Comparison of ENCODE assay signal across 26 cellular contexts in genomic region chr14:73778736-73779135, GRCh38.
DNase-seq lines count a peak whose midpoint lies in the region; ATAC-seq, FAIRE-seq and TF ChIP-seq lines count a peak whose summit lies in the region.
"Had no signal": no experiment of that assay in that cellular context is flagged by ENCODE, and none has a peak within 500 bp of the region (broad histone marks: within the 10 kb centered on the region; RNA-seq: fewer than 3 reads in every experiment).

No MANE protein-coding gene starts in this region.

- ATAC-seq in foreskin keratinocyte (no peak), GM21381 (IDR thresholded peaks at IDR 0.05; ENCODE audit: unreplicated experiment) (no peak), HG02970 (IDR thresholded peaks at IDR 0.05; ENCODE audit: low FRiP score, unreplicated experiment) (no peak)
- ATAC-seq: activated CD4-positive, CD25-positive, alpha-beta regulatory T cell treated with anti-CD3 and anti-CD28 coated beads, Interleukin-2, amount 50 U/mL, for 24 hours; activated T-cell treated with anti-CD3 and anti-CD28 coated beads, Interleukin-2, amount 50 U/mL, for 4 hours; HCT116 had no signal

- FAIRE-seq in HTR-8/SVneo (lab: Jason Lieb, UNC), result peak; percentile 75
- FAIRE-seq: A204.1, D721Med had no signal

- H3K4me3 ChIP-seq in parathyroid adenoma (ENCODE audit: low read depth, low read length), result no peak overlapping the region
- H3K4me3 ChIP-seq: cardiac muscle cell, PC-9, sigmoid colon had no signal

- H3K27ac ChIP-seq in parathyroid adenoma (peak overlapping the region; percentile 66), foreskin keratinocyte (no peak overlapping the region)
- H3K27ac ChIP-seq: cardiac muscle cell, PC-9 had no signal

- POLR2A ChIA-PET in activated CD4-positive, alpha-beta memory T cell treated with anti-CD3 and anti-CD28 coated beads for 36 hours (lab: Charles Lee), result interaction anchor here (1.2 to 2.0 kb wide), 2 partner anchors 20 to 66 kb away, joined by 3 to 15 read pairs; a partner anchor contains a TSS
- POLR2A ChIA-PET in activated CD4-positive, alpha-beta memory T cell treated with anti-CD3 and anti-CD28 coated beads, Interleukin-2, amount 10 ng/mL, durations not matched to agents 7 days and 5 days (lab: Charles Lee), result interaction anchor here (1.4 kb wide), 1 partner anchor 240 kb away, joined by 3 read pairs; the partner anchor contains the start of genes BBOF1 and ENTPD5

- H3K4me1 Mint-ChIP-seq in activated CD4-positive, alpha-beta memory T cell treated with anti-CD3 and anti-CD28 coated beads for 36 hours (ENCODE audit: low read depth), result peaks cover 64% of the 10 kb centered on the region
- peaks cover 60% of the 10 kb centered on the region for H3K4me1 Mint-ChIP-seq in activated CD4-positive, alpha-beta memory T cell treated with anti-CD3 and anti-CD28 coated beads, Interleukin-2, amount 10 ng/mL, durations not matched to agents 7 days and 5 days
- H3K4me1 Mint-ChIP-seq in activated naive CD8-positive, alpha-beta T cell treated with anti-CD3 and anti-CD28 coated beads for 36 hours, result peaks cover 63% of the 10 kb centered on the region

- no peak overlapping the region for H3K4me3 Mint-ChIP-seq in activated CD4-positive, alpha-beta memory T cell treated with anti-CD3 and anti-CD28 coated beads for 36 hours
- no peak overlapping the region for H3K4me3 Mint-ChIP-seq in activated CD4-positive, alpha-beta memory T cell treated with anti-CD3 and anti-CD28 coated beads, Interleukin-2, amount 10 ng/mL, durations not matched to agents 7 days and 5 days
- no peak overlapping the region for H3K4me3 Mint-ChIP-seq in activated naive CD8-positive, alpha-beta T cell treated with anti-CD3 and anti-CD28 coated beads for 36 hours
- H3K4me3 Mint-ChIP-seq: activated naive CD4-positive, alpha-beta T cell treated with anti-CD3 and anti-CD28 coated beads for 36 hours; activated T-cell treated with anti-CD3 and anti-CD28 coated beads, Interleukin-2, amount 50 U/mL, for 4 hours; endodermal cell; type B pancreatic cell had no signal

- no peak for TF ChIP-seq CTCF in parathyroid adenoma (IDR thresholded peaks at IDR 0.05)
- TF ChIP-seq CTCF in foreskin keratinocyte (conservative IDR thresholded peaks at IDR 0.05), result no peak

- no peaks in the 10 kb centered on the region for H3K27me3 ChIP-seq in parathyroid adenoma (ENCODE audit: control insufficient read depth, insufficient read depth, low read length)
- no peaks in the 10 kb centered on the region for H3K27me3 ChIP-seq in foreskin keratinocyte
- H3K27me3 ChIP-seq: cardiac muscle cell, sigmoid colon had no signal

- no peaks in the 10 kb centered on the region for H3K27me3 Mint-ChIP-seq in activated CD4-positive, alpha-beta memory T cell treated with anti-CD3 and anti-CD28 coated beads for 36 hours
- no peaks in the 10 kb centered on the region for H3K27me3 Mint-ChIP-seq in activated CD4-positive, alpha-beta memory T cell treated with anti-CD3 and anti-CD28 coated beads, Interleukin-2, amount 10 ng/mL, durations not matched to agents 7 days and 5 days
- H3K27me3 Mint-ChIP-seq in activated naive CD8-positive, alpha-beta T cell treated with anti-CD3 and anti-CD28 coated beads for 36 hours, result no peaks in the 10 kb centered on the region
- H3K27me3 Mint-ChIP-seq: type B pancreatic cell had no signal

- no peak overlapping the region for H2AFZ ChIP-seq in parathyroid adenoma
- H2AFZ ChIP-seq: PC-9 had no signal

- peaks cover 84% of the 10 kb centered on the region for H3K79me2 ChIP-seq in parathyroid adenoma

- no peak overlapping the region for H3K4me2 ChIP-seq in parathyroid adenoma (ENCODE audit: low read length)
- H3K4me2 ChIP-seq: PC-9 had no signal

- intact Hi-C loops in activated CD4-positive, alpha-beta memory T cell treated with anti-CD3 and anti-CD28 coated beads for 36 hours (cut with micrococcal nuclease), result no loop called here

- no peak for DNase-seq in activated CD4-positive, alpha-beta memory T cell treated with anti-CD3 and anti-CD28 coated beads for 36 hours
- DNase-seq in activated CD4-positive, alpha-beta memory T cell treated with anti-CD3 and anti-CD28 coated beads, Interleukin-2, amount 10 ng/mL, durations not matched to agents 7 days and 5 days, result no peak
- DNase-seq in HTR-8/SVneo (ENCODE audit: insufficient read length, low spot score), result no peak
- no peak for DNase-seq in activated naive CD8-positive, alpha-beta T cell treated with anti-CD3 and anti-CD28 coated beads for 36 hours
- no peak for DNase-seq in foreskin keratinocyte
- DNase-seq: activated naive CD4-positive, alpha-beta T cell treated with anti-CD3 and anti-CD28 coated beads for 36 hours; activated T-cell treated with anti-CD3 and anti-CD28 coated beads, Interleukin-2, amount 50 U/mL, for 4 hours; cortex of kidney; EL; endodermal cell; IMR-90; islet precursor cell; NCI-H1417 treated with DMSO at 0.1 percent for 48 hours; NCI-H446; PC-9; SHP77 treated with DMSO at 0.1 percent for 48 hours had no signal

- no peaks in the 10 kb centered on the region for H3K9me3 ChIP-seq in parathyroid adenoma (ENCODE audit: control insufficient read depth, low read length)
- H3K9me3 ChIP-seq: sigmoid colon had no signal

- CTCF ChIA-PET in activated CD4-positive, alpha-beta memory T cell treated with anti-CD3 and anti-CD28 coated beads for 36 hours (lab: Charles Lee), result interaction anchor here (0.6 to 2.2 kb wide), 2 partner anchors 25 to 50 kb away, joined by 4 to 15 read pairs; no protein-coding TSS in a partner anchor
- CTCF ChIA-PET in activated CD4-positive, alpha-beta memory T cell treated with anti-CD3 and anti-CD28 coated beads, Interleukin-2, amount 10 ng/mL, durations not matched to agents 7 days and 5 days (lab: Charles Lee), result interaction anchor here (0.7 to 1.9 kb wide), 2 partner anchors 50 to 247 kb away, joined by 3 to 15 read pairs; no protein-coding TSS in a partner anchor

- no peaks in the 10 kb centered on the region for H3K9me3 Mint-ChIP-seq in activated CD4-positive, alpha-beta memory T cell treated with anti-CD3 and anti-CD28 coated beads for 36 hours
- H3K9me3 Mint-ChIP-seq in activated CD4-positive, alpha-beta memory T cell treated with anti-CD3 and anti-CD28 coated beads, Interleukin-2, amount 10 ng/mL, durations not matched to agents 7 days and 5 days, result no peaks in the 10 kb centered on the region
- H3K9me3 Mint-ChIP-seq in activated naive CD8-positive, alpha-beta T cell treated with anti-CD3 and anti-CD28 coated beads for 36 hours, result no peaks in the 10 kb centered on the region
- H3K9me3 Mint-ChIP-seq: activated naive CD4-positive, alpha-beta T cell treated with anti-CD3 and anti-CD28 coated beads for 36 hours; activated T-cell treated with anti-CD3 and anti-CD28 coated beads, Interleukin-2, amount 50 U/mL, for 4 hours; endodermal cell; type B pancreatic cell had no signal

- no peak overlapping the region for H3K9ac ChIP-seq in parathyroid adenoma

- peak overlapping the region; percentile 7 for H3K27ac Mint-ChIP-seq in activated CD4-positive, alpha-beta memory T cell treated with anti-CD3 and anti-CD28 coated beads for 36 hours
- no peak overlapping the region for H3K27ac Mint-ChIP-seq in activated CD4-positive, alpha-beta memory T cell treated with anti-CD3 and anti-CD28 coated beads, Interleukin-2, amount 10 ng/mL, durations not matched to agents 7 days and 5 days
- peak overlapping the region; percentile 2 for H3K27ac Mint-ChIP-seq in activated naive CD8-positive, alpha-beta T cell treated with anti-CD3 and anti-CD28 coated beads for 36 hours
- H3K27ac Mint-ChIP-seq: activated naive CD4-positive, alpha-beta T cell treated with anti-CD3 and anti-CD28 coated beads for 36 hours; endodermal cell; type B pancreatic cell had no signal

- H3K4me1 ChIP-seq in parathyroid adenoma (peaks cover 68% of the 10 kb centered on the region), foreskin keratinocyte (peaks cover 10% of the 10 kb centered on the region)

- peaks cover 2% of the 10 kb centered on the region for H3K36me3 Mint-ChIP-seq in activated CD4-positive, alpha-beta memory T cell treated with anti-CD3 and anti-CD28 coated beads for 36 hours
- peaks cover 21% of the 10 kb centered on the region for H3K36me3 Mint-ChIP-seq in activated CD4-positive, alpha-beta memory T cell treated with anti-CD3 and anti-CD28 coated beads, Interleukin-2, amount 10 ng/mL, durations not matched to agents 7 days and 5 days (ENCODE audit: low read depth)
- H3K36me3 Mint-ChIP-seq in activated naive CD8-positive, alpha-beta T cell treated with anti-CD3 and anti-CD28 coated beads for 36 hours, result peaks cover 22% of the 10 kb centered on the region

- no peaks in the 10 kb centered on the region for H3K36me3 ChIP-seq in parathyroid adenoma (ENCODE audit: control insufficient read depth, insufficient read depth, low read length)
- H3K36me3 ChIP-seq: cardiac muscle cell, sigmoid colon had no signal
